10 cellular contexts compared by ENCODE assay signal in the genomic region with DNA sequence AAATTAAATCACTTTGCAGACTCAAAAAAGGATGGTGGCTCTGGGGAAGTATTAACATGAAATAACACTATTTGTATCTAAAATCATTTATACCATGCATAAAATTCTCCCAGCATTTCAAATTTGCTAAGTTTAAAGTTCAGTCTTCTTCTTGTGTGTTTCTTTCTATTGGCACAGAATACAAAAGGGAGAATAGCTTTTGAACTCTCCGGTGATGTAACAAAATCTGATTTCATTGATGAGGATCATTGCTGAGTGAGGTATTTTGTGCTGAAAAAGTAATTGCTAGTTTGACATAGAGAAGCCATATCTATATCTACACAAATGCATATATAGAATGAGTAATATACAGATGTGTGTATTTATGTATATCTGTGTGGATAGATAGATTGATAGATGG.
"Had no signal": no experiment of that assay in that cellular context is flagged by ENCODE, and none has a peak within 500 bp of the region (broad histone marks: within the 10 kb centered on the region; RNA-seq: fewer than 3 reads in every experiment).

No MANE protein-coding gene starts in this region.

- FAIRE-seq: H1, H54, HTR-8/SVneo had no signal

- H3K36me3 Mint-ChIP-seq: IgD-negative memory B cell had no signal

- H3K9ac ChIP-seq: KMS-11 had no signal

- H3K27ac Mint-ChIP-seq: GM23338, H9, HFFc6 had no signal

- H3K4me2 ChIP-seq: GM23338, KMS-11 had no signal

- H3K4me3 ChIP-seq: GM23338 had no signal

- DNase-seq: H9, HCEC 1CT, HFFc6, KBM-7 had no signal

- H3K4me3 Mint-ChIP-seq: GM23338, H9, HFFc6, IgD-negative memory B cell had no signal

- H2AFZ ChIP-seq: GM23338 had no signal

- H3K27ac ChIP-seq: KMS-11 had no signal

- H3K9me3 Mint-ChIP-seq: GM23338, H9, HFFc6, IgD-negative memory B cell had no signal

- ATAC-seq: GM23338 had no signal
